17 cellular contexts compared by ENCODE assay signal in the genomic region with DNA sequence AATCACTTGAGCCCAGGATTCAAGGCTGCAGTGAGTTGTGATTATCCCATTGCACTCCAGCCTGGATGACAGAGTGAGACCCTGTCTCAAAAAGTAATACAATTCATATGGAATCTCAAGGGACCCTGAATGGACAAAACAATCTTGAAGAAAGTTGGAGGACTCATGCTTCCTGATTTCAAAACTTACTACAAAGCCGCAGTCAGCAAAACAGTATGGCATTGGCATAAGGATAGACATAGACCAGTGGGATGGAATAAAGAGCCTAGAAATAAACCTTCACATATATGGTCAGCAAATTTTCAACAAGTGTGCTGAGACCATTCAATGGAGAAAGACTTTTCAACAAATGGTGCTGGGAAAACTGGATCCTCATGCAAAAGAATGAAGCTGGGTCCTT. TPM values are rescaled to one million over a fixed set of nuclear protein-coding genes. Genes with fewer than 3 reads are reported as not detected.
"Had no signal": no experiment of that assay in that cellular context is flagged by ENCODE, and none has a peak within 500 bp of the region (broad histone marks: within the 10 kb centered on the region; RNA-seq: fewer than 3 reads in every experiment).

No MANE protein-coding gene starts in this region.

- H3K36me3 Mint-ChIP-seq: natural killer cell had no signal

- ATAC-seq: foreskin keratinocyte; natural killer cell; stimulated activated naive B cell treated with anti-CD40 and anti-IgM and Interleukin-4, amounts not matched to agents 10 μg/mL and 1 μg/mL and 100 μg/mL, for 72 hours; upper lobe of right lung had no signal

- H3K27ac ChIP-seq: coronary artery, foreskin keratinocyte, upper lobe of right lung had no signal

- H3K27me3 Mint-ChIP-seq: activated naive CD8-positive, alpha-beta T cell treated with anti-CD3 and anti-CD28 coated beads, Interleukin-2, amount 10 ng/mL, durations not matched to agents 7 days and 5 days; central memory CD8-positive, alpha-beta T cell; stimulated activated naive B cell treated with anti-CD40 and anti-IgM and Interleukin-4, amounts not matched to agents 10 μg/mL and 1 μg/mL and 100 μg/mL, for 72 hours had no signal

- FAIRE-seq: keratinocyte had no signal

- H3K27me3 ChIP-seq: foreskin keratinocyte, upper lobe of right lung had no signal

- H3K9me3 ChIP-seq: upper lobe of right lung had no signal

- H3K4me3 Mint-ChIP-seq: central memory CD8-positive, alpha-beta T cell; stimulated activated naive B cell treated with anti-CD40 and anti-IgM and Interleukin-4, amounts not matched to agents 10 μg/mL and 1 μg/mL and 100 μg/mL, for 72 hours had no signal

- H3K4me3 ChIP-seq: coronary artery, lung, upper lobe of right lung had no signal

- H3K27ac Mint-ChIP-seq: activated naive CD8-positive, alpha-beta T cell treated with anti-CD3 and anti-CD28 coated beads, Interleukin-2, amount 10 ng/mL, durations not matched to agents 7 days and 5 days; natural killer cell; stimulated activated naive B cell treated with anti-CD40 and anti-IgM and Interleukin-4, amounts not matched to agents 10 μg/mL and 1 μg/mL and 100 μg/mL, for 72 hours; T-helper 1 cell treated with Interleukin-12 subunit alpha and Interleukin-12 subunit beta and Interleukin-4 antibody, amounts not matched to agents 30 μg/mL and 1 μg/mL, for 36 hours had no signal

- DNase-seq: activated CD4-positive, alpha-beta T cell treated with anti-CD3 and anti-CD28 coated beads, Interleukin-2, amount 50 U/mL, for 1 hour; activated CD4-positive, CD25-positive, alpha-beta regulatory T cell treated with anti-CD3 and anti-CD28 coated beads, Interleukin-2, amount 50 U/mL, for 72 hours; activated CD8-positive, alpha-beta memory T cell treated with anti-CD3 and anti-CD28 coated beads, Interleukin-2, amount 50 U/mL, for 48 hours; activated naive CD8-positive, alpha-beta T cell treated with anti-CD3 and anti-CD28 coated beads, Interleukin-2, amount 10 ng/mL, durations not matched to agents 7 days and 5 days; foreskin keratinocyte; hypothalamus; natural killer cell; occipital lobe; posterior cingulate gyrus; stimulated activated naive B cell treated with anti-CD40 and anti-IgM and Interleukin-4, amounts not matched to agents 10 μg/mL and 1 μg/mL and 100 μg/mL, for 72 hours; upper lobe of right lung had no signal

- H3K9me3 Mint-ChIP-seq: activated naive CD8-positive, alpha-beta T cell treated with anti-CD3 and anti-CD28 coated beads, Interleukin-2, amount 10 ng/mL, durations not matched to agents 7 days and 5 days; central memory CD8-positive, alpha-beta T cell; natural killer cell; stimulated activated naive B cell treated with anti-CD40 and anti-IgM and Interleukin-4, amounts not matched to agents 10 μg/mL and 1 μg/mL and 100 μg/mL, for 72 hours; T-helper 1 cell treated with Interleukin-12 subunit alpha and Interleukin-12 subunit beta and Interleukin-4 antibody, amounts not matched to agents 30 μg/mL and 1 μg/mL, for 36 hours had no signal

RNA-seq across cellular contexts. Expression of gene PANX2, which starts 32.8 kb away (rescaled TPM):
- total RNA-seq: renal cortical epithelial cell had no signal
